ENCODE assay signal across 21 cellular contexts in genomic region chr1:244212792-244213475, GRCh38.
A peak's percentile ranks its signal among the peaks of the same experiment; 100 is the strongest.
DNase-seq lines count a peak whose midpoint lies in the region; ATAC-seq and TF ChIP-seq lines count a peak whose summit lies in the region.
"Had no signal": no experiment of that assay in that cellular context is flagged by ENCODE, and none has a peak within 500 bp of the region (broad histone marks: within the 10 kb centered on the region; RNA-seq: fewer than 3 reads in every experiment).

No MANE protein-coding gene starts in this region.

- no peak for DNase-seq in left cardiac atrium
- DNase-seq in left ventricle myocardium inferior, result no peak
- peak; percentile 45 for DNase-seq in epidermal melanocyte (ENCODE audit: insufficient read length, low spot score)
- no peak for DNase-seq in mesothelial cell of epicardium (ENCODE audit: low spot score in 2 of 2, unreplicated experiment in 2 of 2)
- DNase-seq in uterus, result no peak
- no peak for DNase-seq in NCI-H748 treated with DMSO at 0.1 percent for 48 hours (lab: John Stamatoyannopoulos, UW)
- DNase-seq in activated CD4-positive, alpha-beta T cell treated with anti-CD3 and anti-CD28 coated beads, Interleukin-2, amount 50 U/mL, for 4 hours, result no peak
- no peak for DNase-seq in dedifferentiated amniotic fluid mesenchymal stem cell (ENCODE audit: extremely low spot score)
- DNase-seq: activated CD4-positive, alpha-beta memory T cell treated with anti-CD3 and anti-CD28 coated beads, Interleukin-2, amount 10 ng/mL, durations not matched to agents 7 days and 5 days; adrenal gland; naive thymus-derived CD4-positive, alpha-beta T cell; NCI-H1417; NCI-H2107; NCI-H510A treated with DMSO at 0.1 percent for 48 hours; sigmoid colon; T1000 had no signal

- H3K27me3 ChIP-seq in left ventricle myocardium inferior (ENCODE audit: low read depth) (no peaks in the 10 kb centered on the region), uterus (no peaks in the 10 kb centered on the region)
- H3K27me3 ChIP-seq: adrenal gland, sigmoid colon had no signal

- H3K27me3 Mint-ChIP-seq in mesothelial cell of epicardium (ENCODE audit: low read depth), result no peaks in the 10 kb centered on the region
- H3K27me3 Mint-ChIP-seq: B cell; dendritic cell treated with granulocyte-macrophage colony-stimulating factor and Interleukin-4, amounts not matched to agents 40 ng/mL and 50 ng/mL, for 4 days had no signal

- no peak overlapping the region for H3K4me3 Mint-ChIP-seq in mesothelial cell of epicardium
- H3K4me3 Mint-ChIP-seq: activated CD4-positive, alpha-beta memory T cell treated with anti-CD3 and anti-CD28 coated beads, Interleukin-2, amount 10 ng/mL, durations not matched to agents 7 days and 5 days; B cell; dendritic cell treated with granulocyte-macrophage colony-stimulating factor and Interleukin-4, amounts not matched to agents 40 ng/mL and 50 ng/mL, for 4 days; memory B cell; naive thymus-derived CD4-positive, alpha-beta T cell; WTC11 had no signal

- no peak for TF ChIP-seq CTCF in left ventricle myocardium inferior (IDR thresholded peaks at IDR 0.05; ENCODE audit: borderline replicate concordance)
- no peak for TF ChIP-seq CTCF in mesothelial cell of epicardium (IDR thresholded peaks at IDR 0.05; ENCODE audit: unreplicated experiment)
- TF ChIP-seq CTCF in uterus (IDR thresholded peaks at IDR 0.05), result no peak

- H3K4me1 ChIP-seq in left ventricle myocardium inferior (peaks cover 24% of the 10 kb centered on the region), uterus (peaks cover 0 to 6% of the 10 kb centered on the region in 2 donors)
- H3K4me1 ChIP-seq: adrenal gland had no signal

- no peak overlapping the region for H3K4me3 ChIP-seq in left ventricle myocardium inferior
- H3K4me3 ChIP-seq in uterus, result no peak overlapping the region
- H3K4me3 ChIP-seq: adrenal gland, sigmoid colon had no signal

- H3K9me3 ChIP-seq in left ventricle myocardium inferior (replicated peaks) (peaks cover 6% of the 10 kb centered on the region), uterus (no peaks in the 10 kb centered on the region)
- H3K9me3 ChIP-seq: adrenal gland, sigmoid colon had no signal

- no peak for TF ChIP-seq POLR2A in uterus (IDR thresholded peaks at IDR 0.05)

- peak; percentile 38 to 54 for ATAC-seq in left cardiac atrium
- ATAC-seq: naive thymus-derived CD4-positive, alpha-beta T cell; WTC11 had no signal

- H3K27ac ChIP-seq in left ventricle myocardium inferior (replicated peaks) (no peak overlapping the region), uterus (peak overlapping the region; percentile 69 to 73)
- H3K27ac ChIP-seq: adrenal gland, HL-60 had no signal

- peak overlapping the region; percentile 91 for H3K27ac Mint-ChIP-seq in mesothelial cell of epicardium
- H3K27ac Mint-ChIP-seq: activated CD4-positive, alpha-beta memory T cell treated with anti-CD3 and anti-CD28 coated beads, Interleukin-2, amount 10 ng/mL, durations not matched to agents 7 days and 5 days; B cell; dendritic cell treated with granulocyte-macrophage colony-stimulating factor and Interleukin-4, amounts not matched to agents 40 ng/mL and 50 ng/mL, for 4 days; memory B cell; naive thymus-derived CD4-positive, alpha-beta T cell; WTC11 had no signal

- H3K4me1 Mint-ChIP-seq in mesothelial cell of epicardium, result peaks cover 68% of the 10 kb centered on the region
- H3K4me1 Mint-ChIP-seq: activated CD4-positive, alpha-beta memory T cell treated with anti-CD3 and anti-CD28 coated beads, Interleukin-2, amount 10 ng/mL, durations not matched to agents 7 days and 5 days had no signal

- intact Hi-C loops in left cardiac atrium (cut with DNase I), result no loop called here
- intact Hi-C loops in left ventricle myocardium inferior (cut with micrococcal nuclease), result no loop called here
- intact Hi-C loops in uterus (cut with DNase I; ENCODE audit: low total_unique reads), result no loop called here

- H3K36me3 Mint-ChIP-seq in mesothelial cell of epicardium, result no peaks in the 10 kb centered on the region
- H3K36me3 Mint-ChIP-seq: naive thymus-derived CD4-positive, alpha-beta T cell had no signal

- no peaks in the 10 kb centered on the region for H3K36me3 ChIP-seq in left ventricle myocardium inferior
- H3K36me3 ChIP-seq in uterus, result no peaks in the 10 kb centered on the region
- H3K36me3 ChIP-seq: adrenal gland, sigmoid colon had no signal

- no peaks in the 10 kb centered on the region for H3K9me3 Mint-ChIP-seq in mesothelial cell of epicardium
- H3K9me3 Mint-ChIP-seq: activated CD4-positive, alpha-beta memory T cell treated with anti-CD3 and anti-CD28 coated beads, Interleukin-2, amount 10 ng/mL, durations not matched to agents 7 days and 5 days; memory B cell had no signal
